9 cellular contexts compared by ENCODE assay signal in genomic region chr6:96923400-96923799, GRCh38. TPM values are rescaled to one million over a fixed set of nuclear protein-coding genes. Genes with fewer than 3 reads are reported as not detected.
A peak's percentile ranks its signal among the peaks of the same experiment; 100 is the strongest.
DNase-seq lines count a peak whose midpoint lies in the region; ATAC-seq and TF ChIP-seq lines count a peak whose summit lies in the region.
"Had no signal": no experiment of that assay in that cellular context is flagged by ENCODE, and none has a peak within 500 bp of the region (broad histone marks: within the 10 kb centered on the region; RNA-seq: fewer than 3 reads in every experiment).

No MANE protein-coding gene starts in this region.

- no peaks in the 10 kb centered on the region for H3K27me3 Mint-ChIP-seq in CD4-positive, alpha-beta T cell

- H3K36me3 ChIP-seq in KOPT-K1 (ENCODE audit: insufficient read depth, low read length) (no peaks in the 10 kb centered on the region), duodenal mucosa (ENCODE audit: control insufficient read depth in 1 of 2, insufficient read depth in 2 of 2, low read length in 2 of 2) (no peaks in the 10 kb centered on the region), neuron (ENCODE audit: insufficient read depth, low read length) (no peaks in the 10 kb centered on the region), A673 (ENCODE audit: insufficient read depth, low read length, poor library complexity, severe bottlenecking) (no peaks in the 10 kb centered on the region)

- peaks cover 7% of the 10 kb centered on the region for H3K36me3 Mint-ChIP-seq in CD4-positive, alpha-beta T cell (ENCODE audit: low read depth)

- peak overlapping the region; percentile 98 for H3K27ac Mint-ChIP-seq in CD4-positive, alpha-beta T cell

- H3K27ac ChIP-seq in CD4-positive, alpha-beta T cell (ENCODE audit: low read depth, low read length): peak overlapping the region; percentile 93
- H3K27ac ChIP-seq in KOPT-K1 (ENCODE audit: low read depth, low read length, poor library complexity, severe bottlenecking): peak overlapping the region; percentile 74
- no peak overlapping the region for H3K27ac ChIP-seq in duodenal mucosa (ENCODE audit: low read depth, low read length)
- H3K27ac ChIP-seq in A673 (ENCODE audit: low read depth, low read length, poor library complexity, severe bottlenecking): no peak overlapping the region

- DNase-seq in CD4-positive, alpha-beta T cell: no peak
- no peak for DNase-seq in A673 (ENCODE audit: low spot score)
- no peak for DNase-seq in UCSD-AML1 (lab: John Stamatoyannopoulos, UW; ENCODE audit: unreplicated experiment)
- no peak for DNase-seq in HuH-7.5 (ENCODE audit: low spot score)
- no peak for DNase-seq in NK-92 treated with Interleukin-12 subunit alpha and Interleukin-12 subunit beta, amount 100 ng/mL, for 24 hours (lab: John Stamatoyannopoulos, UW)
- DNase-seq: left ventricle myocardium superior had no signal

- CTCF ChIA-PET in CD4-positive, alpha-beta T cell (lab: Charles Lee): interaction anchor here (4.1 kb wide), 1 partner anchor 25 kb away, joined by 19 read pairs; the partner anchor contains the start of gene NDUFAF4
- CTCF ChIA-PET in A673 (lab: Charles Lee): no interaction called here

- H3K9ac ChIP-seq in duodenal mucosa (ENCODE audit: low read depth in 1 of 2, low read length in 2 of 2): peak overlapping the region in 1 of 2 donors; percentile 16

- no peak for TF ChIP-seq CTCF in CD4-positive, alpha-beta T cell (IDR thresholded peaks at IDR 0.05)
- no peak for TF ChIP-seq CTCF in A673 (conservative IDR thresholded peaks at IDR 0.05; ENCODE audit: low read depth, low read length)

- no peaks in the 10 kb centered on the region for H3K9me3 ChIP-seq in CD4-positive, alpha-beta T cell (ENCODE audit: control insufficient read depth, low read length)
- H3K9me3 ChIP-seq in KOPT-K1 (ENCODE audit: insufficient read depth, low read length, poor library complexity, severe bottlenecking): no peaks in the 10 kb centered on the region
- H3K9me3 ChIP-seq in duodenal mucosa (ENCODE audit: control insufficient read depth in 1 of 2, low read length in 2 of 2): no peaks in the 10 kb centered on the region
- H3K9me3 ChIP-seq in neuron (ENCODE audit: low read length): no peaks in the 10 kb centered on the region
- H3K9me3 ChIP-seq in A673 (ENCODE audit: low read depth, low read length, poor library complexity, severe bottlenecking): no peaks in the 10 kb centered on the region

- peak overlapping the region; percentile 77 for H2AFZ ChIP-seq in neuron (ENCODE audit: low read depth, low read length)

- H3K27me3 ChIP-seq in CD4-positive, alpha-beta T cell (ENCODE audit: control insufficient read depth, insufficient read depth, low read length): no peaks in the 10 kb centered on the region
- H3K27me3 ChIP-seq in duodenal mucosa (ENCODE audit: control insufficient read depth in 1 of 2, insufficient read depth in 2 of 2, low read length in 2 of 2) (no peaks in the 10 kb centered on the region), neuron (ENCODE audit: insufficient read depth, low read length) (peaks cover 39% of the 10 kb centered on the region), A673 (replicated peaks; ENCODE audit: insufficient read depth, low read depth, low read length, poor library complexity) (peaks cover 7% of the 10 kb centered on the region)

- POLR2A ChIA-PET in CD4-positive, alpha-beta T cell (lab: Charles Lee): interaction anchor here (1.4 to 3.5 kb wide), 2 partner anchors 20 to 25 kb away, joined by 5 to 20 read pairs; partner anchors contain the start of gene NDUFAF4
- POLR2A ChIA-PET in A673 (lab: Charles Lee; ENCODE audit: low non-redundant PET): no interaction called here

- H3K4me1 ChIP-seq in duodenal mucosa (ENCODE audit: control insufficient read depth in 1 of 2, insufficient read depth in 2 of 2, low read length in 2 of 2): peaks cover 0 to 15% of the 10 kb centered on the region in 2 donors
- H3K4me1 ChIP-seq in neuron (ENCODE audit: insufficient read depth, low read length): peaks cover 4% of the 10 kb centered on the region
- H3K4me1 ChIP-seq in A673 (ENCODE audit: insufficient read depth, low read length, poor library complexity, severe bottlenecking): peaks cover 11% of the 10 kb centered on the region

- ATAC-seq in CD4-positive, alpha-beta T cell (ENCODE audit: poor library complexity): no peak

- peak overlapping the region; percentile 93 for H3K4me3 Mint-ChIP-seq in CD4-positive, alpha-beta T cell

- H3K9me3 Mint-ChIP-seq in CD4-positive, alpha-beta T cell: no peaks in the 10 kb centered on the region

- intact Hi-C loops in CD4-positive, alpha-beta T cell (cut with DNase I, micrococcal nuclease): loop anchor here (5.0 to 10.0 kb wide), 4 partner anchors 86 to 1349 kb away; partner anchors contain the start of genes GPR63 (in 1 of the 2), MANEA (in 1 of the 2) and UFL1 (in 1 of the 2)
- intact Hi-C loops in A673 (cut with micrococcal nuclease; ENCODE audit: unreplicated experiment): no loop called here

- peak overlapping the region; percentile 80 to 81 for H3K4me3 ChIP-seq in duodenal mucosa (ENCODE audit: low read depth in 1 of 2, low read length in 2 of 2)
- no peak overlapping the region for H3K4me3 ChIP-seq in neuron (ENCODE audit: low read length)
- H3K4me3 ChIP-seq in A673 (ENCODE audit: low read depth, low read length, poor library complexity, severe bottlenecking): no peak overlapping the region

- no TSS peak for BruUV-seq in A673 (replicated peaks; lab: Mats Ljungman, UMichigan)

- H3K4me1 Mint-ChIP-seq in CD4-positive, alpha-beta T cell (ENCODE audit: low read depth): peaks cover 35% of the 10 kb centered on the region

RNA-seq across cellular contexts. Expression of gene KLHL32, which starts 1.1 kb away (rescaled TPM):
- 1 to 10 TPM; 1.0 to 2.3 TPM for total RNA-seq in CD4-positive, alpha-beta T cell
- total RNA-seq in A673 (2021): 0.11 and 0.26 TPM in 2 replicates

RNA-seq across cellular contexts. Expression of gene NDUFAF4, which starts 25.7 kb away (rescaled TPM):
- 10 to 100 TPM; 31.6 to 37.3 TPM for total RNA-seq in CD4-positive, alpha-beta T cell
- total RNA-seq in A673 (2021): 96.0 and 120 TPM in 2 replicates

Comparison
In these comparisons a context has a peak if more than half of its experiments do, and no peak if none do; other contexts are left out.
1. H3K27ac ChIP-seq: peak in CD4-positive, alpha-beta T cell (single experiment) and KOPT-K1 (single experiment); none in duodenal mucosa (single experiment) and A673 (single experiment).
2. H3K4me3 ChIP-seq: peak in duodenal mucosa (2 of 2); none in neuron (single experiment) and A673 (single experiment).